ENCODE assay signal across 6 cellular contexts in the genomic region with DNA sequence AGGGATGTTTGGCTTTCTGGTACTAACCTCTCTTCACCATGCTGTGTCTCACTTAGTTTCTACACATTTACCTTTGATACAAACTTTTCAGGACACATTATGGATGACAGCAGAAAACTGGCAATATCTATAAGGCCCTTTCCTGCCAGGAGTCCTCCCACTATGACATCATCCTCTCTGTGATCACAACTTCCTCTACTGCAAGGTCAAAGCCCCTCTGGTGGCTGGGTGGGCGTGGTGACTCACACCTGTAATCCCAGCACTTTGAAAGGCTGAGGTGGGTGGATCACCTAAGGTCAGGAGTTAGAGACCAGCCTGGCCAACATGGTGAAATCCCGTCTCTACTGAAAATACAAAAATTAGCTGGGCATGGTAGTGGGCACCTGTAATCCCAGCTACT. TPM values are rescaled to one million over a fixed set of nuclear protein-coding genes. Genes with fewer than 3 reads are reported as not detected.
DNase-seq lines count a peak whose midpoint lies in the region; ATAC-seq and TF ChIP-seq lines count a peak whose summit lies in the region.
"Not testable (repeated sequence)": the region's sequence is repeated elsewhere in the genome, so short reads cannot be mapped to it uniquely, and the experiment has no call there.

No MANE protein-coding gene starts in this region.

- not testable (repeated sequence) for H3K9me3 ChIP-seq in osteoblast (ENCODE audit: low read depth, low read length)

- H3K27ac ChIP-seq in osteoblast (ENCODE audit: low read depth, low read length): not testable (repeated sequence)

- H3K36me3 ChIP-seq in osteoblast (ENCODE audit: insufficient read depth, low read length): peaks cover 72% of the 10 kb centered on the region

- H2AFZ ChIP-seq in osteoblast (ENCODE audit: low read length): not testable (repeated sequence)

- H3K27ac Mint-ChIP-seq in activated naive CD8-positive, alpha-beta T cell treated with anti-CD3 and anti-CD28 coated beads, Interleukin-2, amount 10 ng/mL, durations not matched to agents 7 days and 5 days: peak overlapping the region; percentile 35

- ATAC-seq in activated naive CD8-positive, alpha-beta T cell treated with anti-CD3 and anti-CD28 coated beads, Interleukin-2, amount 10 ng/mL, durations not matched to agents 7 days and 5 days (ENCODE audit: low read depth): peak; percentile 56
- ATAC-seq in stimulated activated naive CD8-positive, alpha-beta T cell treated with anti-CD3 and anti-CD28 coated beads, Interleukin-15, Interleukin-2, amounts not matched to agents 100 U/mL and 50 U/mL, for 24 hours: peak; percentile 90

- H3K4me3 ChIP-seq in osteoblast (ENCODE audit: insufficient read depth, low read length): not testable (repeated sequence)

- not testable (repeated sequence) for H3K4me3 Mint-ChIP-seq in activated naive CD8-positive, alpha-beta T cell treated with anti-CD3 and anti-CD28 coated beads, Interleukin-2, amount 10 ng/mL, durations not matched to agents 7 days and 5 days

- not testable (repeated sequence) for TF ChIP-seq CTCF in osteoblast (IDR thresholded peaks at IDR 0.05; ENCODE audit: extremely low read depth, low read depth, low read length)

- H3K79me2 ChIP-seq in osteoblast (ENCODE audit: insufficient read depth, low read length): peaks cover 17% of the 10 kb centered on the region

- not testable (repeated sequence) for H3K27me3 ChIP-seq in osteoblast (ENCODE audit: insufficient read depth, low read length)

- H3K36me3 Mint-ChIP-seq in activated naive CD8-positive, alpha-beta T cell treated with anti-CD3 and anti-CD28 coated beads, Interleukin-2, amount 10 ng/mL, durations not matched to agents 7 days and 5 days: peaks cover 29% of the 10 kb centered on the region

- not testable (repeated sequence) for H3K9me3 Mint-ChIP-seq in activated naive CD8-positive, alpha-beta T cell treated with anti-CD3 and anti-CD28 coated beads, Interleukin-2, amount 10 ng/mL, durations not matched to agents 7 days and 5 days

- H3K4me2 ChIP-seq in osteoblast (ENCODE audit: insufficient read depth, low read length): not testable (repeated sequence)

- H3K4me1 Mint-ChIP-seq in activated naive CD8-positive, alpha-beta T cell treated with anti-CD3 and anti-CD28 coated beads, Interleukin-2, amount 10 ng/mL, durations not matched to agents 7 days and 5 days: peaks cover 20% of the 10 kb centered on the region

- not testable (repeated sequence) for H3K27me3 Mint-ChIP-seq in activated naive CD8-positive, alpha-beta T cell treated with anti-CD3 and anti-CD28 coated beads, Interleukin-2, amount 10 ng/mL, durations not matched to agents 7 days and 5 days

- POLR2A ChIA-PET in activated naive CD8-positive, alpha-beta T cell treated with anti-CD3 and anti-CD28 coated beads, Interleukin-2, amount 10 ng/mL, durations not matched to agents 7 days and 5 days (lab: Charles Lee): interaction anchor here (0.6 kb wide), 1 partner anchor 161 kb away, joined by 4 read pairs; no protein-coding TSS in a partner anchor

- H4K20me1 ChIP-seq in osteoblast (ENCODE audit: insufficient read depth, low read length): not testable (repeated sequence)

- H3K4me1 ChIP-seq in osteoblast (ENCODE audit: insufficient read depth, low read length): not testable (repeated sequence)

- peak; percentile 34 for DNase-seq in HT1080 (ENCODE audit: low read depth)
- peak; percentile 72 for DNase-seq in activated CD4-positive, alpha-beta T cell treated with anti-CD3 and anti-CD28 coated beads for 48 hours
- DNase-seq in activated T-cell treated with anti-CD3 and anti-CD28 coated beads, Interleukin-2, amount 50 U/mL, for 48 hours: peak; percentile 69 to 76
- not testable (repeated sequence) for DNase-seq in activated naive CD8-positive, alpha-beta T cell treated with anti-CD3 and anti-CD28 coated beads, Interleukin-2, amount 10 ng/mL, durations not matched to agents 7 days and 5 days
- DNase-seq in osteoblast (ENCODE audit: insufficient read length, low spot score, missing footprints): peak; percentile 73
- peak; percentile 77 for DNase-seq in stimulated activated naive CD8-positive, alpha-beta T cell treated with anti-CD3 and anti-CD28 coated beads, Interleukin-15, Interleukin-2, amounts not matched to agents 100 U/mL and 50 U/mL, for 24 hours

RNA-seq across cellular contexts. Expression of gene DHX16, which starts 6.5 kb away (rescaled TPM):
- 50.2 and 55.5 TPM in 2 replicates for total RNA-seq in HT1080 (2014; rRNA removed; shearing (Covaris generic))
- 28.8 and 29.1 TPM in 2 replicates for polyA plus RNA-seq in HT1080 (2015; cell fraction: cytosol; rRNA removed)
- 61.5 and 63.1 TPM in 2 replicates for polyA plus RNA-seq in HT1080 (2015; cell fraction: nucleus; rRNA removed)
- 10 to 100 TPM; 42.9 to 44.2 TPM for total RNA-seq in activated naive CD8-positive, alpha-beta T cell treated with anti-CD3 and anti-CD28 coated beads, Interleukin-2, amount 10 ng/mL, durations not matched to agents 7 days and 5 days
- total RNA-seq in osteoblast: 25.6 and 26.1 TPM in 2 replicates

RNA-seq across cellular contexts. Expression of gene C6orf136, which starts 19.4 kb away (rescaled TPM):
- total RNA-seq in HT1080 (2014; rRNA removed; shearing (Covaris generic)): 10.5 and 16.2 TPM in 2 replicates
- polyA plus RNA-seq in HT1080 (2015; cell fraction: cytosol; rRNA removed): 16.5 and 18.6 TPM in 2 replicates
- 22.1 and 28.0 TPM in 2 replicates for polyA plus RNA-seq in HT1080 (2015; cell fraction: nucleus; rRNA removed)
- total RNA-seq in activated naive CD8-positive, alpha-beta T cell treated with anti-CD3 and anti-CD28 coated beads, Interleukin-2, amount 10 ng/mL, durations not matched to agents 7 days and 5 days: 10 to 100 TPM; 33.5 to 34.3 TPM
- 4.7 and 6.2 TPM in 2 replicates for total RNA-seq in osteoblast

RNA-seq across cellular contexts. Expression of gene PPP1R18, which starts 20.1 kb away (rescaled TPM):
- total RNA-seq in HT1080 (2014; rRNA removed; shearing (Covaris generic)): 86.0 and 109 TPM in 2 replicates
- 102 and 120 TPM in 2 replicates for polyA plus RNA-seq in HT1080 (2015; cell fraction: cytosol; rRNA removed)
- 223 and 244 TPM in 2 replicates for polyA plus RNA-seq in HT1080 (2015; cell fraction: nucleus; rRNA removed)
- total RNA-seq in activated naive CD8-positive, alpha-beta T cell treated with anti-CD3 and anti-CD28 coated beads, Interleukin-2, amount 10 ng/mL, durations not matched to agents 7 days and 5 days: 100 to 1,000 TPM; 245 to 251 TPM
- total RNA-seq in osteoblast: 62.6 and 63.9 TPM in 2 replicates

RNA-seq across cellular contexts. Expression of gene NRM, which starts 24.5 kb away (rescaled TPM):
- 11.2 and 18.5 TPM in 2 replicates for total RNA-seq in HT1080 (2014; rRNA removed; shearing (Covaris generic))
- polyA plus RNA-seq in HT1080 (2015; cell fraction: cytosol; rRNA removed): 29.2 and 33.3 TPM in 2 replicates
- polyA plus RNA-seq in HT1080 (2015; cell fraction: nucleus; rRNA removed): 22.9 and 31.6 TPM in 2 replicates
- 10 to 100 TPM; 33.1 to 33.9 TPM for total RNA-seq in activated naive CD8-positive, alpha-beta T cell treated with anti-CD3 and anti-CD28 coated beads, Interleukin-2, amount 10 ng/mL, durations not matched to agents 7 days and 5 days
- 2.9 and 3.3 TPM in 2 replicates for total RNA-seq in osteoblast

RNA-seq across cellular contexts. Expression of gene ATAT1, which starts 39.6 kb away (rescaled TPM):
- total RNA-seq in HT1080 (2014; rRNA removed; shearing (Covaris generic)): 4.5 and 6.6 TPM in 2 replicates
- polyA plus RNA-seq in HT1080 (2015; cell fraction: cytosol; rRNA removed): 8.9 and 9.7 TPM in 2 replicates
- 28.3 and 35.2 TPM in 2 replicates for polyA plus RNA-seq in HT1080 (2015; cell fraction: nucleus; rRNA removed)
- total RNA-seq in activated naive CD8-positive, alpha-beta T cell treated with anti-CD3 and anti-CD28 coated beads, Interleukin-2, amount 10 ng/mL, durations not matched to agents 7 days and 5 days: 10 to 100 TPM; 11.2 to 13.5 TPM
- 4.4 and 4.7 TPM in 2 replicates for total RNA-seq in osteoblast
